Comparison of ENCODE assay signal across 17 cellular contexts in the genomic region with DNA sequence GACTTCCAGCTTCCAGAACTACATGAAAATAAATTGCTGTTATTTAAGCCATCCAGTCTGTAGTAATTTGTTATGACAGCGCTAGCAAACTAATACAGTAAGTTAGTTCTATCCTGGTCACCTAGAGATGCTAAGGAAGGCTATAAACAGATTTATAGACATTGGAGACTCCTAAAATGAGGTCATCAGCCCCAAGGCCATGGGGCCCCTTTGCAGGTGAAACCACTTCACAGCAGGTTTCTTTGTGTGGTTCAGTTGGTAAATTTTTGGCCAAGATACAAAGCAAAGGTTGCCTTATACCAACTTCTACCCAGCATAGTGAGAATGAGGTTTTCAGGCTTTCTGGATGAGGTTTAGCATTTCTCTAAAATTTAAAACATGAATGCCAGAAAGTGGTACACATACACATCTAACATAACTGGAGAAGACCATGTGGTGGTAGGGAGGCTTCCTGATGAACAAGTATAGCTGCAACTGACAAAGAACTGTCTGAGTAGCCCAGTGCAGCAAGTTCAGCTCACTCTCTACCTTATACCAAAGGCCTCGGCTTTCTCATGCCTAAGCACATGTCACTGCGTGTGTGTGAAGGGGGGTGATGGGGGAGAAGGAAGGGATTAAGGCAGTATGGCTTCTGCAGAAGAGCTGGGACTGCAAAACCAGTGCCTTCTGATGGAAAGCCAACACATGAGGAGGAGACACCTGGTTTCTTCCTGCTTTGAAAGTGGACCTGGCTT.
A peak's percentile ranks its signal among the peaks of the same experiment; 100 is the strongest.
DNase-seq lines count a peak whose midpoint lies in the region; ATAC-seq and TF ChIP-seq lines count a peak whose summit lies in the region.
"Had no signal": no experiment of that assay in that cellular context is flagged by ENCODE, and none has a peak within 500 bp of the region (broad histone marks: within the 10 kb centered on the region; RNA-seq: fewer than 3 reads in every experiment).

No MANE protein-coding gene starts in this region.

- DNase-seq in H7 = peak; percentile 13
- peak; percentile 34 for DNase-seq in NCI-H524 treated with DMSO at 0.1 percent for 48 hours (lab: John Stamatoyannopoulos, UW)
- DNase-seq in foreskin keratinocyte = no peak
- DNase-seq in NCI-H526 (lab: John Stamatoyannopoulos, UW) = no peak
- no peak for DNase-seq in HAP-1 (ENCODE audit: low spot score in 2 of 2)
- no peak for DNase-seq in NCI-H2029 (lab: John Stamatoyannopoulos, UW)
- DNase-seq: CD8-positive, alpha-beta T cell; DND-41; NCI-H1092 treated with DMSO at 0.1 percent for 48 hours; NCI-H146; NCI-H2081; NCI-H510A; NK-92 treated with Interleukin-12 subunit alpha and Interleukin-12 subunit beta, amount 100 ng/mL, for 24 hours; Right ventricle myocardium superior had no signal

- H3K4me3 ChIP-seq in H7 (ENCODE audit: insufficient read depth, low read depth, low read length) (no peak overlapping the region), neuron (ENCODE audit: low read length) (peak overlapping the region; percentile 3), HAP-1 (no peak overlapping the region)
- H3K4me3 ChIP-seq: BLaER1 treated with 17β-estradiol and CSF1 and Interleukin-3, amounts not matched to agents 10 nM and 100 nM; SK-N-MC had no signal

- no peak overlapping the region for H2AFZ ChIP-seq in neuron (ENCODE audit: low read depth, low read length)

- H3K4me1 ChIP-seq in foreskin keratinocyte = no peaks in the 10 kb centered on the region
- peaks cover 8% of the 10 kb centered on the region for H3K4me1 ChIP-seq in neuron (ENCODE audit: insufficient read depth, low read length)
- H3K4me1 ChIP-seq in HAP-1 = no peaks in the 10 kb centered on the region

- no peak for TF ChIP-seq CTCF in foreskin keratinocyte (conservative IDR thresholded peaks at IDR 0.05)

- peak; percentile 32 for ATAC-seq in foreskin keratinocyte
- ATAC-seq: CD8-positive, alpha-beta T cell had no signal

- in situ Hi-C loops in HAP-1 (cut with MboI; ENCODE audit: low sequenced_read_pairs) = no loop called here

- H3K9me3 ChIP-seq in neuron (ENCODE audit: low read length) (no peaks in the 10 kb centered on the region), HAP-1 (no peaks in the 10 kb centered on the region)

- H3K36me3 ChIP-seq in H7 (replicated peaks; ENCODE audit: control insufficient read depth, insufficient read depth, low read length) (no peaks in the 10 kb centered on the region), neuron (ENCODE audit: insufficient read depth, low read length) (no peaks in the 10 kb centered on the region), HAP-1 (replicated peaks) (no peaks in the 10 kb centered on the region)
- H3K36me3 ChIP-seq: BLaER1 treated with 17β-estradiol and CSF1 and Interleukin-3, amounts not matched to agents 10 nM and 100 nM had no signal

- H3K27ac ChIP-seq in foreskin keratinocyte = no peak overlapping the region
- H3K27ac ChIP-seq: BLaER1 treated with 17β-estradiol and CSF1 and Interleukin-3, amounts not matched to agents 10 nM and 100 nM; SK-N-MC had no signal

- no peaks in the 10 kb centered on the region for H3K27me3 ChIP-seq in H7 (ENCODE audit: control insufficient read depth, insufficient read depth, low read length)
- H3K27me3 ChIP-seq in foreskin keratinocyte = no peaks in the 10 kb centered on the region
- no peaks in the 10 kb centered on the region for H3K27me3 ChIP-seq in neuron (ENCODE audit: insufficient read depth, low read length)
- no peaks in the 10 kb centered on the region for H3K27me3 ChIP-seq in HAP-1 (ENCODE audit: low read depth)
- H3K27me3 ChIP-seq: BLaER1 treated with 17β-estradiol and CSF1 and Interleukin-3, amounts not matched to agents 10 nM and 100 nM had no signal

Comparison
In these comparisons a context has a peak if more than half of its experiments do, and no peak if none do; other contexts are left out.
1. DNase-seq: peak in H7 (single experiment) and NCI-H524 treated with DMSO at 0.1 percent for 48 hours (single experiment); none in foreskin keratinocyte (0 of 2), NCI-H526 (0 of 2), HAP-1 (0 of 2) and NCI-H2029 (single experiment).